Comparison of ENCODE assay signal across 9 cellular contexts in the genomic region with DNA sequence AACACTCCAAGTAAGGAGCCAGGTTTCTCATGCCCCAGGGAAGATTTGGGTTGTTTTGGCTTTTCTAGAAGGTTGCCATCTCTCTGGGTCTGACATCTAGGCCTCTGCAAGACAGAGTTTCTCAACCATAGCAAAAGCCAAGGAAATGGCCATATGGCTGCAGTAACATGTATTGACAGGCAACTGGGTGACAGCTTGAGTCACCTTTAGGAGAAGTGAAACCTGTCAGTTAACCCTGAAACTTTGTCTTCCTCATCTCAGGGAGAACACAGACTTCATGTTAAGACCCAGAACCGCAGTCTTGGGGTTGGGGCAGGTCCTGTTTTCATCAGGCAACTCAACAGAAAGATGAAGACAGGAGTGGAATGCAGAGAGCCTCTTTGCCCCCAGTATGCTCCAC. TPM values are rescaled to one million over a fixed set of nuclear protein-coding genes. Genes with fewer than 3 reads are reported as not detected.
DNase-seq lines count a peak whose midpoint lies in the region; ATAC-seq and TF ChIP-seq lines count a peak whose summit lies in the region.
"Had no signal": no experiment of that assay in that cellular context is flagged by ENCODE, and none has a peak within 500 bp of the region (broad histone marks: within the 10 kb centered on the region; RNA-seq: fewer than 3 reads in every experiment).

No MANE protein-coding gene starts in this region.

- H3F3A ChIP-seq in PC-3 (ENCODE audit: low read length, unreplicated experiment): no peaks in the 10 kb centered on the region

- no peak for DNase-seq in PC-3
- DNase-seq in stimulated activated CD4-positive, alpha-beta T cell treated with anti-CD3 and anti-CD28 coated beads, Interleukin-2, amount 100 ng/mL, for 24 hours: no peak
- DNase-seq in activated T-cell treated with anti-CD3 and anti-CD28 coated beads, Interleukin-2, amount 50 U/mL, for 24 hours: no peak
- no peak for DNase-seq in activated CD4-positive, alpha-beta T cell treated with anti-CD3 and anti-CD28 coated beads for 48 hours

- peak overlapping the region; percentile 46; the same call in 1 of the 2 replicates for H3K9ac ChIP-seq in BLaER1
- H3K9ac ChIP-seq in PC-3 (ENCODE audit: low read length): no peak overlapping the region

- POLR2A ChIA-PET in PC-3 (lab: Charles Lee; ENCODE audit: unreplicated experiment): no interaction called here

- peak overlapping the region; percentile 75 for H3K4me2 ChIP-seq in BLaER1
- H3K4me2 ChIP-seq in PC-3 (ENCODE audit: low read length): no peak overlapping the region

- H3K4me3 Mint-ChIP-seq in activated T-cell treated with anti-CD3 and anti-CD28 coated beads, Interleukin-2, amount 50 U/mL, for 24 hours: no peak overlapping the region
- H3K4me3 Mint-ChIP-seq: nephron had no signal

- no peak overlapping the region for H2AFZ ChIP-seq in PC-3 (ENCODE audit: low read length)

- peaks cover 15% of the 10 kb centered on the region for H3K27me3 Mint-ChIP-seq in activated T-cell treated with anti-CD3 and anti-CD28 coated beads, Interleukin-2, amount 50 U/mL, for 24 hours

- H3K9me3 ChIP-seq in BLaER1 (peaks cover 33% of the 10 kb centered on the region), PC-3 (ENCODE audit: low read length) (no peaks in the 10 kb centered on the region)

- H3K27ac Mint-ChIP-seq in activated T-cell treated with anti-CD3 and anti-CD28 coated beads, Interleukin-2, amount 50 U/mL, for 24 hours: no peak overlapping the region
- H3K27ac Mint-ChIP-seq: nephron had no signal

- intact Hi-C loops in PC-3 (cut with micrococcal nuclease): no loop called here

- no TSS peak for BruUV-seq in PC-3 (replicated peaks; lab: Mats Ljungman, UMichigan)

- H3K9me3 Mint-ChIP-seq in activated T-cell treated with anti-CD3 and anti-CD28 coated beads, Interleukin-2, amount 50 U/mL, for 24 hours: peaks cover 19% of the 10 kb centered on the region

- H3K27ac ChIP-seq in BLaER1 (peak overlapping the region; percentile 66), angular gyrus (ENCODE audit: low read depth, low read length) (peak overlapping the region; percentile 42), PC-3 (ENCODE audit: low read length) (no peak overlapping the region)

- H4K20me1 ChIP-seq in BLaER1 (no peaks in the 10 kb centered on the region), PC-3 (ENCODE audit: low read length) (no peaks in the 10 kb centered on the region)

- CTCF ChIA-PET in PC-3 (lab: Charles Lee): no interaction called here

- no peaks in the 10 kb centered on the region for H3K36me3 Mint-ChIP-seq in activated T-cell treated with anti-CD3 and anti-CD28 coated beads, Interleukin-2, amount 50 U/mL, for 24 hours (ENCODE audit: low read depth)

- ATAC-seq in GM19351 (IDR thresholded peaks at IDR 0.05; ENCODE audit: unreplicated experiment) (peak; percentile 90), HG03095 (IDR thresholded peaks at IDR 0.05; ENCODE audit: unreplicated experiment) (peak; percentile 96), PC-3 (no peak)

- H3K27me3 ChIP-seq in BLaER1 (no peaks in the 10 kb centered on the region), PC-3 (ENCODE audit: low read length) (no peaks in the 10 kb centered on the region)

- no peaks in the 10 kb centered on the region for H3K4me1 Mint-ChIP-seq in activated T-cell treated with anti-CD3 and anti-CD28 coated beads, Interleukin-2, amount 50 U/mL, for 24 hours (ENCODE audit: low read depth)
- H3K4me1 Mint-ChIP-seq: nephron had no signal

- H3K36me3 ChIP-seq in BLaER1 (no peaks in the 10 kb centered on the region), PC-3 (ENCODE audit: low read depth, low read length) (no peaks in the 10 kb centered on the region)

- no peaks in the 10 kb centered on the region for H3K9me2 ChIP-seq in PC-3 (replicated peaks; ENCODE audit: low read length)

- 0 out of 2 replicates have a peak overlapping the region, but pooled peaks have one; percentile 4 for H3K4me3 ChIP-seq in BLaER1
- H3K4me3 ChIP-seq in PC-3 (ENCODE audit: low read length): no peak overlapping the region

- H3K4me1 ChIP-seq in BLaER1: peaks cover 36% of the 10 kb centered on the region
- H3K4me1 ChIP-seq in PC-3 (ENCODE audit: insufficient read depth, low read length): no peaks in the 10 kb centered on the region

- no peak for TF ChIP-seq CTCF in PC-3 (conservative IDR thresholded peaks at IDR 0.05; ENCODE audit: low read depth, low read length)

- H3K79me2 ChIP-seq in PC-3 (ENCODE audit: low read length): no peaks in the 10 kb centered on the region

RNA-seq across cellular contexts. Expression of a gene that starts 46.0 kb away (rescaled TPM):
- total RNA-seq in PC-3 (2014; rRNA removed): 0.87 and 1.5 TPM in 2 replicates
